ENCODE assay signal across 2 cellular contexts in genomic region chr15:56886450-56886856, GRCh38.
TF ChIP-seq lines count a peak whose summit lies in the region.

No MANE protein-coding gene starts in this region.

TF ChIP-seq in SK-N-SH, 30 proteins besides CTCF, POLR2A, EP300 and RAD21 (continued from another document):
- TF ChIP-seq REST (IDR thresholded peaks at IDR 0.05; ENCODE audit: low read depth, low read length) (no peak), SIN3A (IDR thresholded peaks at IDR 0.05; ENCODE audit: borderline replicate concordance, low read depth, low read length) (no peak)

TF ChIP-seq in SK-N-SH treated with all-trans-retinoic acid at 6 μM for 48 hours, 23 proteins besides CTCF, POLR2A, EP300 and RAD21 (continued from another document):
- TF ChIP-seq, protein P1, sequence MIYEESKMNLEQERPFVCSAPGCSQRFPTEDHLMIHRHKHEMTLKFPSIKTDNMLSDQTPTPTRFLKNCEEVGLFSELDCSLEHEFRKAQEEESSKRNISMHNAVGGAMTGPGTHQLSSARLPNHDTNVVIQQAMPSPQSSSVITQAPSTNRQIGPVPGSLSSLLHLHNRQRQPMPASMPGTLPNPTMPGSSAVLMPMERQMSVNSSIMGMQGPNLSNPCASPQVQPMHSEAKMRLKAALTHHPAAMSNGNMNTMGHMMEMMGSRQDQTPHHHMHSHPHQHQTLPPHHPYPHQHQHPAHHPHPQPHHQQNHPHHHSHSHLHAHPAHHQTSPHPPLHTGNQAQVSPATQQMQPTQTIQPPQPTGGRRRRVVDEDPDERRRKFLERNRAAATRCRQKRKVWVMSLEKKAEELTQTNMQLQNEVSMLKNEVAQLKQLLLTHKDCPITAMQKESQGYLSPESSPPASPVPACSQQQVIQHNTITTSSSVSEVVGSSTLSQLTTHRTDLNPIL (CRISPR knock-in tag; IDR thresholded peaks at IDR 0.05; ENCODE audit: low read depth) = no peak
- TF ChIP-seq ZFP30 (CRISPR knock-in tag; IDR thresholded peaks at IDR 0.05) (no peak), PPARA (CRISPR knock-in tag; IDR thresholded peaks at IDR 0.05; ENCODE audit: borderline replicate concordance) (no peak), TCF4 (CRISPR knock-in tag; IDR thresholded peaks at IDR 0.05; ENCODE audit: borderline replicate concordance) (no peak), OSR1 (CRISPR knock-in tag; IDR thresholded peaks at IDR 0.05) (no peak), ESRRG (CRISPR knock-in tag; IDR thresholded peaks at IDR 0.05) (no peak), ZNF8 (CRISPR knock-in tag; IDR thresholded peaks at IDR 0.05) (no peak), SNAI2 (CRISPR knock-in tag; IDR thresholded peaks at IDR 0.05) (no peak)
